In genomic region chr11:130002846-130003716, GRCh38 we compare ENCODE assay signal across 1 cellular context.
A peak's percentile ranks its signal among the peaks of the same experiment; 100 is the strongest.
TF ChIP-seq lines count a peak whose summit lies in the region.

No MANE protein-coding gene starts in this region.

TF ChIP-seq in K562, 482 proteins besides CTCF, POLR2A, EP300 and RAD21 (continued from another document and continues in another):
- no peak for TF ChIP-seq U2AF2 (optimal IDR thresholded peaks at IDR 0.05; ENCODE audit: low read depth, low read length)
- TF ChIP-seq MEF2D (tag; conservative IDR thresholded peaks at IDR 0.05; ENCODE audit: low read depth): 0 out of 2 replicates have a peak, but pooled peaks have one; percentile 16
- no peak for TF ChIP-seq MTF1 (CRISPR knock-in tag; IDR thresholded peaks at IDR 0.05; ENCODE audit: borderline replicate concordance)
- TF ChIP-seq NRF1 (conservative IDR thresholded peaks at IDR 0.05 in 1 of 2, IDR thresholded peaks at IDR 0.05 in 1 of 2): peak; percentile 71 to 75
- peak in 1 of 2 experiments; percentile 54; a peak in 2 of 4 replicates for TF ChIP-seq HDAC1 (IDR thresholded peaks at IDR 0.05)
- TF ChIP-seq, protein P1, sequence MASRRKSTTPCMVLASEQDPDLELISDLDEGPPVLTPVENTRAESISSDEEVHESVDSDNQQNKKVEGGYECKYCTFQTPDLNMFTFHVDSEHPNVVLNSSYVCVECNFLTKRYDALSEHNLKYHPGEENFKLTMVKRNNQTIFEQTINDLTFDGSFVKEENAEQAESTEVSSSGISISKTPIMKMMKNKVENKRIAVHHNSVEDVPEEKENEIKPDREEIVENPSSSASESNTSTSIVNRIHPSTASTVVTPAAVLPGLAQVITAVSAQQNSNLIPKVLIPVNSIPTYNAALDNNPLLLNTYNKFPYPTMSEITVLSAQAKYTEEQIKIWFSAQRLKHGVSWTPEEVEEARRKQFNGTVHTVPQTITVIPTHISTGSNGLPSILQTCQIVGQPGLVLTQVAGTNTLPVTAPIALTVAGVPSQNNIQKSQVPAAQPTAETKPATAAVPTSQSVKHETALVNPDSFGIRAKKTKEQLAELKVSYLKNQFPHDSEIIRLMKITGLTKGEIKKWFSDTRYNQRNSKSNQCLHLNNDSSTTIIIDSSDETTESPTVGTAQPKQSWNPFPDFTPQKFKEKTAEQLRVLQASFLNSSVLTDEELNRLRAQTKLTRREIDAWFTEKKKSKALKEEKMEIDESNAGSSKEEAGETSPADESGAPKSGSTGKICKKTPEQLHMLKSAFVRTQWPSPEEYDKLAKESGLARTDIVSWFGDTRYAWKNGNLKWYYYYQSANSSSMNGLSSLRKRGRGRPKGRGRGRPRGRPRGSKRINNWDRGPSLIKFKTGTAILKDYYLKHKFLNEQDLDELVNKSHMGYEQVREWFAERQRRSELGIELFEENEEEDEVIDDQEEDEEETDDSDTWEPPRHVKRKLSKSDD (conservative IDR thresholded peaks at IDR 0.05; ENCODE audit: low read length): no peak
- no peak; the same call in 1 of the 2 replicates for TF ChIP-seq ZBTB1 (CRISPR knock-in tag; IDR thresholded peaks at IDR 0.05; ENCODE audit: borderline replicate concordance, low read depth)
- TF ChIP-seq ETV6 (IDR thresholded peaks at IDR 0.05; ENCODE audit: borderline replicate concordance in 1 of 2, low read depth in 2 of 2, low read length in 1 of 2): peak; percentile 47 to 68; a peak in 2 of 4 replicates
- no peak for TF ChIP-seq ETV6 (CRISPR knock-in tag; IDR thresholded peaks at IDR 0.05; ENCODE audit: borderline replicate concordance)
- TF ChIP-seq ZNF518B (CRISPR knock-in tag; IDR thresholded peaks at IDR 0.05): no peak
- TF ChIP-seq MTA3 (IDR thresholded peaks at IDR 0.05; ENCODE audit: borderline replicate concordance): peak; percentile 39; the same call in 1 of the 2 replicates
- TF ChIP-seq SFPQ (IDR thresholded peaks at IDR 0.05; ENCODE audit: low read depth, low read length): no peak
- TF ChIP-seq ZNF655 (CRISPR knock-in tag; IDR thresholded peaks at IDR 0.05): no peak
- TF ChIP-seq WHSC1 (IDR thresholded peaks at IDR 0.05; ENCODE audit: low read length): no peak
- TF ChIP-seq POLR2H (tag; IDR thresholded peaks at IDR 0.05; ENCODE audit: low read depth): peak; percentile 76
- no peak for TF ChIP-seq BCL6 (CRISPR knock-in tag; IDR thresholded peaks at IDR 0.05)
- no peak for TF ChIP-seq DMBX1 (CRISPR knock-in tag; IDR thresholded peaks at IDR 0.05; ENCODE audit: borderline replicate concordance)
- TF ChIP-seq GATAD2B (IDR thresholded peaks at IDR 0.05; ENCODE audit: borderline replicate concordance): peak; percentile 62; the same call in 1 of the 2 replicates
- no peak for TF ChIP-seq ZNF140 (CRISPR knock-in tag; IDR thresholded peaks at IDR 0.05)
- no peak for TF ChIP-seq SNRNP70 (optimal IDR thresholded peaks at IDR 0.05; ENCODE audit: low read depth, low read length)
- TF ChIP-seq ZNF583 (CRISPR knock-in tag; IDR thresholded peaks at IDR 0.05): no peak
- no peak for TF ChIP-seq PHB (CRISPR knock-in tag; IDR thresholded peaks at IDR 0.05)
- no peak for TF ChIP-seq TCF15 (CRISPR knock-in tag; IDR thresholded peaks at IDR 0.05)
- peak; percentile 92 for TF ChIP-seq MEIS2 (IDR thresholded peaks at IDR 0.05; ENCODE audit: partially characterized antibody)
- TF ChIP-seq CBX3 (IDR thresholded peaks at IDR 0.05; ENCODE audit: borderline replicate concordance in 1 of 2, low read length in 2 of 2): peak in 1 of 2 experiments; percentile 57; a peak in 1 of 3 replicates
- no peak for TF ChIP-seq ZNF764 (CRISPR knock-in tag; IDR thresholded peaks at IDR 0.05; ENCODE audit: low read depth)
- TF ChIP-seq ZNF586 (CRISPR knock-in tag; conservative IDR thresholded peaks at IDR 0.05): no peak
- no peak for TF ChIP-seq RAD51 (IDR thresholded peaks at IDR 0.05; ENCODE audit: borderline replicate concordance, low read depth)
- no peak for TF ChIP-seq GATAD2A (IDR thresholded peaks at IDR 0.05)
- no peak for TF ChIP-seq ILK (tag; IDR thresholded peaks at IDR 0.05; ENCODE audit: borderline replicate concordance, low read depth)
- TF ChIP-seq, protein P2, sequence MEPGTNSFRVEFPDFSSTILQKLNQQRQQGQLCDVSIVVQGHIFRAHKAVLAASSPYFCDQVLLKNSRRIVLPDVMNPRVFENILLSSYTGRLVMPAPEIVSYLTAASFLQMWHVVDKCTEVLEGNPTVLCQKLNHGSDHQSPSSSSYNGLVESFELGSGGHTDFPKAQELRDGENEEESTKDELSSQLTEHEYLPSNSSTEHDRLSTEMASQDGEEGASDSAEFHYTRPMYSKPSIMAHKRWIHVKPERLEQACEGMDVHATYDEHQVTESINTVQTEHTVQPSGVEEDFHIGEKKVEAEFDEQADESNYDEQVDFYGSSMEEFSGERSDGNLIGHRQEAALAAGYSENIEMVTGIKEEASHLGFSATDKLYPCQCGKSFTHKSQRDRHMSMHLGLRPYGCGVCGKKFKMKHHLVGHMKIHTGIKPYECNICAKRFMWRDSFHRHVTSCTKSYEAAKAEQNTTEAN (CRISPR knock-in tag; IDR thresholded peaks at IDR 0.05): no peak
- peak; percentile 38; the same call in 1 of the 2 replicates for TF ChIP-seq ILF3 (IDR thresholded peaks at IDR 0.05; ENCODE audit: borderline replicate concordance)
- peak; percentile 69 for TF ChIP-seq ELF1 (tag; IDR thresholded peaks at IDR 0.05)
- TF ChIP-seq ZNF224 (CRISPR knock-in tag; IDR thresholded peaks at IDR 0.05): no peak
- TF ChIP-seq, protein P3, sequence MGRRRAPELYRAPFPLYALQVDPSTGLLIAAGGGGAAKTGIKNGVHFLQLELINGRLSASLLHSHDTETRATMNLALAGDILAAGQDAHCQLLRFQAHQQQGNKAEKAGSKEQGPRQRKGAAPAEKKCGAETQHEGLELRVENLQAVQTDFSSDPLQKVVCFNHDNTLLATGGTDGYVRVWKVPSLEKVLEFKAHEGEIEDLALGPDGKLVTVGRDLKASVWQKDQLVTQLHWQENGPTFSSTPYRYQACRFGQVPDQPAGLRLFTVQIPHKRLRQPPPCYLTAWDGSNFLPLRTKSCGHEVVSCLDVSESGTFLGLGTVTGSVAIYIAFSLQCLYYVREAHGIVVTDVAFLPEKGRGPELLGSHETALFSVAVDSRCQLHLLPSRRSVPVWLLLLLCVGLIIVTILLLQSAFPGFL (CRISPR knock-in tag; IDR thresholded peaks at IDR 0.05): no peak
- TF ChIP-seq ETS2 (tag; IDR thresholded peaks at IDR 0.05; ENCODE audit: borderline replicate concordance, poor library complexity, severe bottlenecking): no peak
- peak; percentile 47; the same call in 1 of the 2 replicates for TF ChIP-seq ELF2 (CRISPR knock-in tag; IDR thresholded peaks at IDR 0.05)
- no peak for TF ChIP-seq SMARCB1 (IDR thresholded peaks at IDR 0.05; ENCODE audit: insufficient read length, low read depth)
- no peak for TF ChIP-seq ZNF780A (CRISPR knock-in tag; IDR thresholded peaks at IDR 0.05)
- no peak for TF ChIP-seq POU5F1 (IDR thresholded peaks at IDR 0.05; ENCODE audit: borderline replicate concordance, low read depth, low read length, partially characterized antibody)
- TF ChIP-seq SRSF1 (IDR thresholded peaks at IDR 0.05; ENCODE audit: low read depth, low read length): no peak
- TF ChIP-seq, protein P4, sequence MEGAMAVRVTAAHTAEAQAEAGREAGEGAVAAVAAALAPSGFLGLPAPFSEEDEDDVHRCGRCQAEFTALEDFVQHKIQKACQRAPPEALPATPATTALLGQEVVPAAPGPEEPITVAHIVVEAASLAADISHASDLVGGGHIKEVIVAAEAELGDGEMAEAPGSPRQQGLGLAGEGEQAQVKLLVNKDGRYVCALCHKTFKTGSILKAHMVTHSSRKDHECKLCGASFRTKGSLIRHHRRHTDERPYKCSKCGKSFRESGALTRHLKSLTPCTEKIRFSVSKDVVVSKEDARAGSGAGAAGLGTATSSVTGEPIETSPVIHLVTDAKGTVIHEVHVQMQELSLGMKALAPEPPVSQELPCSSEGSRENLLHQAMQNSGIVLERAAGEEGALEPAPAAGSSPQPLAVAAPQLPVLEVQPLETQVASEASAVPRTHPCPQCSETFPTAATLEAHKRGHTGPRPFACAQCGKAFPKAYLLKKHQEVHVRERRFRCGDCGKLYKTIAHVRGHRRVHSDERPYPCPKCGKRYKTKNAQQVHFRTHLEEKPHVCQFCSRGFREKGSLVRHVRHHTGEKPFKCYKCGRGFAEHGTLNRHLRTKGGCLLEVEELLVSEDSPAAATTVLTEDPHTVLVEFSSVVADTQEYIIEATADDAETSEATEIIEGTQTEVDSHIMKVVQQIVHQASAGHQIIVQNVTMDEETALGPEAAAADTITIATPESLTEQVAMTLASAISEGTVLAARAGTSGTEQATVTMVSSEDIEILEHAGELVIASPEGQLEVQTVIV (CRISPR knock-in tag; IDR thresholded peaks at IDR 0.05; ENCODE audit: borderline replicate concordance): no peak
- TF ChIP-seq CREBBP (IDR thresholded peaks at IDR 0.05; ENCODE audit: low read depth, low read length): no peak
- no peak for TF ChIP-seq ZBTB34 (CRISPR knock-in tag; IDR thresholded peaks at IDR 0.05)
- TF ChIP-seq, protein P5, sequence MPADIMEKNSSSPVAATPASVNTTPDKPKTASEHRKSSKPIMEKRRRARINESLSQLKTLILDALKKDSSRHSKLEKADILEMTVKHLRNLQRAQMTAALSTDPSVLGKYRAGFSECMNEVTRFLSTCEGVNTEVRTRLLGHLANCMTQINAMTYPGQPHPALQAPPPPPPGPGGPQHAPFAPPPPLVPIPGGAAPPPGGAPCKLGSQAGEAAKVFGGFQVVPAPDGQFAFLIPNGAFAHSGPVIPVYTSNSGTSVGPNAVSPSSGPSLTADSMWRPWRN (IDR thresholded peaks at IDR 0.05; ENCODE audit: low read depth): no peak
- TF ChIP-seq ETV5 (CRISPR knock-in tag; IDR thresholded peaks at IDR 0.05; ENCODE audit: low read depth): peak; percentile 46; the same call in 1 of the 2 replicates
- TF ChIP-seq ZNF253 (CRISPR knock-in tag; conservative IDR thresholded peaks at IDR 0.05): no peak
- TF ChIP-seq DLX4 (CRISPR knock-in tag; IDR thresholded peaks at IDR 0.05): no peak
- TF ChIP-seq ESRRA (IDR thresholded peaks at IDR 0.05; ENCODE audit: borderline replicate concordance, low read depth): peak; percentile 78; the same call in 1 of the 2 replicates
- TF ChIP-seq HLTF (IDR thresholded peaks at IDR 0.05): no peak
- TF ChIP-seq ZEB2 (IDR thresholded peaks at IDR 0.05): no peak
